In genomic region chr10:8700689-8701088, GRCh38 we compare ENCODE assay signal across 17 cellular contexts.
DNase-seq lines count a peak whose midpoint lies in the region; ATAC-seq and TF ChIP-seq lines count a peak whose summit lies in the region.
"Had no signal": no experiment of that assay in that cellular context is flagged by ENCODE, and none has a peak within 500 bp of the region (broad histone marks: within the 10 kb centered on the region; RNA-seq: fewer than 3 reads in every experiment).

No MANE protein-coding gene starts in this region.

- H3K36me3 ChIP-seq in Panc1 (ENCODE audit: control insufficient read depth, insufficient read depth, low read length) (no peaks in the 10 kb centered on the region), trophoblast cell (ENCODE audit: control insufficient read depth in 1 of 2, insufficient read depth in 2 of 2, low read length in 2 of 2) (no peaks in the 10 kb centered on the region)
- H3K36me3 ChIP-seq: BLaER1 treated with 17β-estradiol and CSF1 and Interleukin-3, amounts not matched to agents 10 nM and 100 nM had no signal

- intact Hi-C loops in Panc1 (cut with micrococcal nuclease; ENCODE audit: unreplicated experiment): loop anchor here (10.0 kb wide), 1 partner anchor 826 kb away; no protein-coding TSS in a partner anchor

- no peak for TF ChIP-seq CTCF in Panc1 (IDR thresholded peaks at IDR 0.05)

- no peaks in the 10 kb centered on the region for H3K9me3 ChIP-seq in Panc1 (ENCODE audit: control insufficient read depth, insufficient read depth, low read depth, low read length)
- no peaks in the 10 kb centered on the region for H3K9me3 ChIP-seq in trophoblast cell (ENCODE audit: insufficient read depth, low read depth, low read length)
- H3K9me3 ChIP-seq: BLaER1 treated with 17β-estradiol and CSF1 and Interleukin-3, amounts not matched to agents 10 nM and 100 nM; Caco-2 had no signal

- H4K91ac ChIP-seq in trophoblast cell (ENCODE audit: low read depth, low read length): no peak overlapping the region

- peak overlapping the region; percentile 7 for H2BK120ac ChIP-seq in trophoblast cell (ENCODE audit: insufficient read depth, low read length, poor library complexity)

- no peak overlapping the region for H2BK5ac ChIP-seq in trophoblast cell (ENCODE audit: low read depth, low read length, poor library complexity)

- no peak for ATAC-seq in Panc1
- no peak for ATAC-seq in GM18858 (IDR thresholded peaks at IDR 0.05; ENCODE audit: unreplicated experiment)
- ATAC-seq in GM21723 (IDR thresholded peaks at IDR 0.05; ENCODE audit: unreplicated experiment): no peak
- ATAC-seq: CD8-positive, alpha-beta T cell; GM12878 had no signal

- no peaks in the 10 kb centered on the region for H3K79me2 ChIP-seq in trophoblast cell (ENCODE audit: control insufficient read depth, insufficient read depth, low read length, poor library complexity)

- H3K4me1 ChIP-seq in Panc1 (ENCODE audit: control insufficient read depth, insufficient read depth, low read length) (peaks cover 12% of the 10 kb centered on the region; the same call in 1 of the 2 replicates), trophoblast cell (ENCODE audit: control insufficient read depth in 1 of 2, insufficient read depth in 2 of 2, low read length in 2 of 2) (peaks cover 0 to 8% of the 10 kb centered on the region in 2 experiments)
- H3K4me1 ChIP-seq: BLaER1 treated with 17β-estradiol and CSF1 and Interleukin-3, amounts not matched to agents 10 nM and 100 nM; Caco-2 had no signal

- H3K27me3 ChIP-seq in Panc1 (ENCODE audit: control insufficient read depth, insufficient read depth, low read length) (no peaks in the 10 kb centered on the region), trophoblast cell (ENCODE audit: insufficient read depth, low read length) (no peaks in the 10 kb centered on the region)
- H3K27me3 ChIP-seq: BLaER1 treated with 17β-estradiol and CSF1 and Interleukin-3, amounts not matched to agents 10 nM and 100 nM had no signal

- no TSS peak for BruUV-seq in Panc1 (replicated peaks; lab: Mats Ljungman, UMichigan)

- CTCF ChIA-PET in Panc1 (lab: Charles Lee): no interaction called here

- H3K27ac ChIP-seq in Panc1 (ENCODE audit: low read length): peak overlapping the region; percentile 86; the same call in 1 of the 2 replicates
- H3K27ac ChIP-seq in trophoblast cell (ENCODE audit: low read depth, low read length): no peak overlapping the region
- H3K27ac ChIP-seq: BLaER1 treated with 17β-estradiol and CSF1 and Interleukin-3, amounts not matched to agents 10 nM and 100 nM; C4-2B had no signal

- H4K12ac ChIP-seq in trophoblast cell (ENCODE audit: low read depth, low read length): no peak overlapping the region

- H3K23ac ChIP-seq in trophoblast cell (ENCODE audit: low read length): no peak overlapping the region

- DNase-seq in ELF-1 (ENCODE audit: low read depth, low spot score) (peak; percentile 8), Panc1 (ENCODE audit: low read depth, low spot score) (no peak), trophoblast cell (peak; percentile 57 to 85), NCI-H2227 (lab: John Stamatoyannopoulos, UW; ENCODE audit: unreplicated experiment) (no peak)
- DNase-seq: 8988T; AML-193; Caco-2; Calu3; CD4-positive, alpha-beta T cell; CD8-positive, alpha-beta T cell; DMS79 treated with DMSO at 0.1 percent for 48 hours; GDM1 had no signal

- no peak overlapping the region for H4K8ac ChIP-seq in trophoblast cell (ENCODE audit: low read depth, low read length)

- no peak overlapping the region for H3K4ac ChIP-seq in trophoblast cell (ENCODE audit: low read depth, low read length)

- POLR2A ChIA-PET in Panc1 (lab: Charles Lee): no interaction called here

- H2AK5ac ChIP-seq in trophoblast cell (ENCODE audit: low read length): no peak overlapping the region

- H3K4me3 ChIP-seq in Panc1 (ENCODE audit: low read depth in 2 of 2, low read length in 2 of 2) (no peak overlapping the region), trophoblast cell (ENCODE audit: low read depth, low read length) (no peak overlapping the region)
- H3K4me3 ChIP-seq: BLaER1 treated with 17β-estradiol and CSF1 and Interleukin-3, amounts not matched to agents 10 nM and 100 nM; GM12878 had no signal

- no peak overlapping the region for H3K4me2 ChIP-seq in trophoblast cell (ENCODE audit: low read length)
- H3K4me2 ChIP-seq: BLaER1 treated with 17β-estradiol and CSF1 and Interleukin-3, amounts not matched to agents 10 nM and 100 nM had no signal

- no peak overlapping the region for H3K9ac ChIP-seq in trophoblast cell (ENCODE audit: low read length)
- H3K9ac ChIP-seq: BLaER1 treated with 17β-estradiol and CSF1 and Interleukin-3, amounts not matched to agents 10 nM and 100 nM had no signal

- in situ Hi-C loops in Panc1 (cut with HindIII; ENCODE audit: low pct_unique_long_range_greater_than_20kb, low sequenced_read_pairs): no loop called here

- H3K18ac ChIP-seq in trophoblast cell (ENCODE audit: low read length): no peak overlapping the region

- no peak overlapping the region for H2BK12ac ChIP-seq in trophoblast cell (ENCODE audit: low read length)

- peaks cover 2% of the 10 kb centered on the region for H3K79me1 ChIP-seq in trophoblast cell (ENCODE audit: low read length)

- no peak overlapping the region for H2AFZ ChIP-seq in trophoblast cell (ENCODE audit: insufficient read depth, low read length, poor library complexity)

- no peak overlapping the region for H3K14ac ChIP-seq in trophoblast cell (ENCODE audit: low read length)

Comparison
In these comparisons a context has a peak if more than half of its experiments do, and no peak if none do; other contexts are left out.
1. DNase-seq: peak in ELF-1 (single experiment) and trophoblast cell (2 of 2); none in Panc1 (single experiment) and NCI-H2227 (single experiment).